Comparison of ENCODE assay signal across 8 cellular contexts in genomic region chr1:207885129-207886032, GRCh38. TPM values are rescaled to one million over a fixed set of nuclear protein-coding genes. Genes with fewer than 3 reads are reported as not detected.
A peak's percentile ranks its signal among the peaks of the same experiment; 100 is the strongest.
DNase-seq lines count a peak whose midpoint lies in the region; ATAC-seq and TF ChIP-seq lines count a peak whose summit lies in the region.

No MANE protein-coding gene starts in this region.

- no peaks in the 10 kb centered on the region for H3K27me3 ChIP-seq in DND-41 (ENCODE audit: insufficient read depth, low read length, poor library complexity)

- H3K27ac ChIP-seq in DND-41 (ENCODE audit: low read length) = peak overlapping the region; percentile 89

- H3K9me3 Mint-ChIP-seq in activated naive CD8-positive, alpha-beta T cell treated with anti-CD3 and anti-CD28 coated beads, Interleukin-2, amount 10 ng/mL, durations not matched to agents 7 days and 5 days = no peaks in the 10 kb centered on the region

- H2AFZ ChIP-seq in DND-41 (ENCODE audit: low read depth, low read length) = peak overlapping the region; percentile 46

- H3K4me1 Mint-ChIP-seq in activated naive CD8-positive, alpha-beta T cell treated with anti-CD3 and anti-CD28 coated beads, Interleukin-2, amount 10 ng/mL, durations not matched to agents 7 days and 5 days = peaks cover 31% of the 10 kb centered on the region

- no peak overlapping the region for H3K4me2 ChIP-seq in DND-41 (ENCODE audit: insufficient read depth, low read length)

- H3K4me1 ChIP-seq in DND-41 (ENCODE audit: insufficient read depth, low read length) = peaks cover 63% of the 10 kb centered on the region

- no peaks in the 10 kb centered on the region for H4K20me1 ChIP-seq in DND-41 (ENCODE audit: insufficient read depth, low read length)

- no peaks in the 10 kb centered on the region for H3K36me3 ChIP-seq in DND-41 (ENCODE audit: insufficient read depth, low read length)

- no peak overlapping the region for H3K4me3 Mint-ChIP-seq in activated naive CD8-positive, alpha-beta T cell treated with anti-CD3 and anti-CD28 coated beads, Interleukin-2, amount 10 ng/mL, durations not matched to agents 7 days and 5 days

- intact Hi-C loops in Right ventricle myocardium superior (cut with DNase I) = loop anchor here (5.0 kb wide), 1 partner anchor 37 kb away; no protein-coding TSS in a partner anchor
- intact Hi-C loops in posterior vena cava (cut with DNase I) = loop anchor here (5.0 kb wide), 2 partner anchors 77 to 82 kb away; no protein-coding TSS in a partner anchor

- DNase-seq in DND-41 (peak; percentile 75), H4 (ENCODE audit: low spot score) (peak; percentile 86), MV-4-11 (lab: John Stamatoyannopoulos, UW) (peak; percentile 46), SKM-1 treated with dmso at 0.1 percent for 144 hours (lab: John Stamatoyannopoulos, UW; ENCODE audit: unreplicated experiment) (peak; percentile 86), Right ventricle myocardium superior (peak; percentile 91), posterior vena cava (ENCODE audit: low spot score) (peak; percentile 95)
- peak; percentile 75 for DNase-seq in activated naive CD8-positive, alpha-beta T cell treated with anti-CD3 and anti-CD28 coated beads, Interleukin-2, amount 10 ng/mL, durations not matched to agents 7 days and 5 days

- ATAC-seq in DND-41 (ENCODE audit: insufficient read depth, low read depth) (peak; percentile 78), Right ventricle myocardium superior (ENCODE audit: poor library complexity) (peak; percentile 89), GM21737 (IDR thresholded peaks at IDR 0.05; ENCODE audit: unreplicated experiment) (no peak)
- ATAC-seq in activated naive CD8-positive, alpha-beta T cell treated with anti-CD3 and anti-CD28 coated beads, Interleukin-2, amount 10 ng/mL, durations not matched to agents 7 days and 5 days (ENCODE audit: low read depth) = peak; percentile 62

- H3K36me3 Mint-ChIP-seq in activated naive CD8-positive, alpha-beta T cell treated with anti-CD3 and anti-CD28 coated beads, Interleukin-2, amount 10 ng/mL, durations not matched to agents 7 days and 5 days = no peaks in the 10 kb centered on the region

- POLR2A ChIA-PET in activated naive CD8-positive, alpha-beta T cell treated with anti-CD3 and anti-CD28 coated beads, Interleukin-2, amount 10 ng/mL, durations not matched to agents 7 days and 5 days (lab: Charles Lee) = interaction anchor here (1.1 to 3.0 kb wide), 8 partner anchors 11 to 118 kb away, joined by 3 to 13 read pairs (median 4); no protein-coding TSS in a partner anchor

- H3K4me3 ChIP-seq in DND-41 (ENCODE audit: low read depth in 1 of 2, low read length in 2 of 2) = no peak overlapping the region

- H3K9ac ChIP-seq in DND-41 (ENCODE audit: low read depth, low read length) = no peak overlapping the region

- H3K79me2 ChIP-seq in DND-41 (ENCODE audit: insufficient read depth, low read length) = no peaks in the 10 kb centered on the region

- peaks cover 2% of the 10 kb centered on the region for H3K27me3 Mint-ChIP-seq in activated naive CD8-positive, alpha-beta T cell treated with anti-CD3 and anti-CD28 coated beads, Interleukin-2, amount 10 ng/mL, durations not matched to agents 7 days and 5 days

- TF ChIP-seq CTCF in DND-41 (IDR thresholded peaks at IDR 0.05; ENCODE audit: borderline replicate concordance, extremely low read depth, low read length, poor library complexity, severe bottlenecking) = peak; percentile 96

- no peaks in the 10 kb centered on the region for H3K9me3 ChIP-seq in DND-41 (ENCODE audit: insufficient read depth, low read length, severe bottlenecking)

- peak overlapping the region; percentile 96 for H3K27ac Mint-ChIP-seq in activated naive CD8-positive, alpha-beta T cell treated with anti-CD3 and anti-CD28 coated beads, Interleukin-2, amount 10 ng/mL, durations not matched to agents 7 days and 5 days

RNA-seq across cellular contexts. Expression of gene CD34, which starts 25.5 kb away (rescaled TPM):
- 0.06 TPM in 1 of 2 replicates, not detected in the other for total RNA-seq in H4 (2014; rRNA removed; shearing (Covaris generic))
- not detected for total RNA-seq in activated naive CD8-positive, alpha-beta T cell treated with anti-CD3 and anti-CD28 coated beads, Interleukin-2, amount 10 ng/mL, durations not matched to agents 7 days and 5 days
- total RNA-seq in Right ventricle myocardium superior (72.5 TPM), posterior vena cava (100 to 1,000 TPM in 1 of 2 donors, 10 to 100 TPM in 1; 58.1 to 154 TPM)

Comparison
In these comparisons a context has a peak if more than half of its experiments do, and no peak if none do; other contexts are left out.
1. RNA of gene CD34, which starts 25.5 kb away (total RNA-seq): 58.1 to 154 TPM in posterior vena cava and 72.5 TPM in Right ventricle myocardium superior (single experiment); 0.06 TPM in H4 and not detected in activated naive CD8-positive, alpha-beta T cell treated with anti-CD3 and anti-CD28 coated beads, Interleukin-2, amount 10 ng/mL, durations not matched to agents 7 days and 5 days; every median in the first group is over 10 times any median in the second.
2. Peak in every context shown above with its lines, with median percentiles within 50 percentile points of each other: DNase-seq.